In the genomic region with DNA sequence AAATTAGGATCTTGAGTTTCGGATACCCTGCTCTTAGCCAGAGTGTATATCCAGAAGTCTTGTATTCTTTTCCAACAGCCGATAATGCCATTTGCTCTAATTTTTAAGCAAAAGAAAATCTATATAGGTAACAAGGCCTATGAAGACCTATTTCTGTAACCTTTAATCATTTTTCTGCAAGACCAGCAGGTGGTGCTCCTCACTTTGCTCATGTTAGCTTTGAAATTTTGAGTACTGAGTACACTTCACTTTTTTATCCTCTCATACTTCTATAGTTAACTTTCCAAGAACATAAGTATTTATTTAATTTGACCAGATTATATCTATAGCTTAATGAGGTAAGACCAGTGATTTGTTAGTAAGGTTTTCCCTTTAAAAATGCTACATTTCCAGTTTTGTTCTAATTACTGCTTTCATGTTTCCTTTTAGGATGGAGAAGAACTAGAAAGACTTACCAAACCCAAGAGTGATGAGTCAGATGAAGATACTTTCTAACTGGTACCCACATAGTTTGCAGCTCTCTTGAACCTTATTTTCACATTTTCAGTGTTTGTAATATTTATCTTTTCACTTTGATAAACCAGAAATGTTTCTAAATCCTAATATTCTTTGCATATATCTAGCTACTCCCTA, we compare ENCODE assay signal across 8 cellular contexts. TPM values are rescaled to one million over a fixed set of nuclear protein-coding genes. Genes with fewer than 3 reads are reported as not detected.
A peak's percentile ranks its signal among the peaks of the same experiment; 100 is the strongest.
DNase-seq lines count a peak whose midpoint lies in the region; TF ChIP-seq lines count a peak whose summit lies in the region.

No MANE protein-coding gene starts in this region.

- no peak overlapping the region for H3K27ac ChIP-seq in VCaP
- no peak overlapping the region for H3K27ac ChIP-seq in spleen

- H3K9me3 ChIP-seq in spleen: no peaks in the 10 kb centered on the region

- H3K4me1 ChIP-seq in spleen: peaks cover 0 to 46% (median 20%) of the 10 kb centered on the region in 6 donors

- peak; percentile 81 for TF ChIP-seq CTCF in AG10803 (conservative IDR thresholded peaks at IDR 0.05; ENCODE audit: low read length)
- peak; percentile 64 for TF ChIP-seq CTCF in GM10266 (IDR thresholded peaks at IDR 0.05; ENCODE audit: control insufficient read depth, insufficient read depth, low read depth, missing control alignments)
- peak; percentile 83 for TF ChIP-seq CTCF in VCaP (conservative IDR thresholded peaks at IDR 0.05)
- peak; percentile 67 for TF ChIP-seq CTCF in fibroblast of the aortic adventitia (IDR thresholded peaks at IDR 0.05; ENCODE audit: insufficient read depth, low read length)
- TF ChIP-seq CTCF in spleen (IDR thresholded peaks at IDR 0.05 in 8 of 11, conservative IDR thresholded peaks at IDR 0.05 in 3 of 11): peak in 6 of 11 experiments; percentile 36 to 51 (median 45)

- DNase-seq in AG10803 (ENCODE audit: low read depth) (peak; percentile 81), GM10266 (ENCODE audit: extremely low spot score) (peak; percentile 15), NCI-H146 treated with DMSO at 0.1 percent for 48 hours (lab: John Stamatoyannopoulos, UW; ENCODE audit: unreplicated experiment) (peak; percentile 66), fibroblast of the aortic adventitia (ENCODE audit: low read depth) (peak; percentile 86), spleen (no peak), HK-2 (ENCODE audit: unreplicated experiment) (no peak), ureter (ENCODE audit: low spot score) (no peak)

- 67 to 87% (median 82%) methylated on average over 2 of the region's 2 CpGs for WGBS in spleen, 5 donors

- intact Hi-C loops in spleen (cut with DNase I; ENCODE audit: low total_unique reads): loop anchor here (10.0 kb wide), 1 partner anchor 402 kb away; no protein-coding TSS in a partner anchor

- TF ChIP-seq POLR2A in spleen (IDR thresholded peaks at IDR 0.05): no peak

- H3K27me3 ChIP-seq in spleen (replicated peaks in 1 of 7): no peaks in the 10 kb centered on the region

- H3K4me3 ChIP-seq in AG10803 (ENCODE audit: low read length): no peak overlapping the region
- H3K4me3 ChIP-seq in fibroblast of the aortic adventitia (ENCODE audit: low read depth, low read length): no peak overlapping the region
- H3K4me3 ChIP-seq in spleen: no peak overlapping the region

- peaks cover 0 to 79% (median 39%) of the 10 kb centered on the region in 6 donors for H3K36me3 ChIP-seq in spleen

RNA-seq across cellular contexts. Expression of gene SLC35A5, which starts 20.5 kb away (rescaled TPM):
- 73.5 and 81.5 TPM in 2 replicates for total RNA-seq in fibroblast of the aortic adventitia (ENCODE audit: low replicate concordance)
- 10 to 100 TPM; 31.1 to 48.0 (median 38.0) TPM for total RNA-seq in spleen
- 10 to 100 TPM in 2 of 3 donors, 1 to 10 TPM in 1; 8.2 to 11.5 (median 11.5) TPM for polyA plus RNA-seq in spleen
- total RNA-seq in ureter: 36.4 TPM

RNA-seq across cellular contexts. Expression of gene ATG3, which starts 20.6 kb away (rescaled TPM):
- total RNA-seq in fibroblast of the aortic adventitia (ENCODE audit: low replicate concordance): 80.4 and 90.4 TPM in 2 replicates
- total RNA-seq in spleen: 10 to 100 TPM; 70.9 to 98.1 (median 81.5) TPM
- 10 to 100 TPM; 35.8 to 58.6 (median 44.4) TPM for polyA plus RNA-seq in spleen
- 49.5 TPM for total RNA-seq in ureter

RNA-seq across cellular contexts. Expression of gene CCDC80, which starts 58.6 kb away (rescaled TPM):
- total RNA-seq in fibroblast of the aortic adventitia (ENCODE audit: low replicate concordance): 614 and 2,284 TPM in 2 replicates
- 10 to 100 TPM; 10.7 to 99.9 (median 37.8) TPM for total RNA-seq in spleen
- 10 to 100 TPM in 1 of 3 donors, 1 to 10 TPM in 2; 5.2 to 17.1 (median 6.8) TPM for polyA plus RNA-seq in spleen
- total RNA-seq in ureter: 62.7 TPM

Comparison
In these comparisons a context has a peak if more than half of its experiments do, and no peak if none do; other contexts are left out.
1. DNase-seq: peak in AG10803 (single experiment), GM10266 (single experiment), NCI-H146 treated with DMSO at 0.1 percent for 48 hours (single experiment) and fibroblast of the aortic adventitia (single experiment); none in spleen (single experiment), HK-2 (single experiment) and ureter (single experiment).
2. Peak in every context shown above with its lines, with median percentiles within 50 percentile points of each other: CTCF ChIP-seq.